ENCODE assay signal across 18 cellular contexts in the genomic region with DNA sequence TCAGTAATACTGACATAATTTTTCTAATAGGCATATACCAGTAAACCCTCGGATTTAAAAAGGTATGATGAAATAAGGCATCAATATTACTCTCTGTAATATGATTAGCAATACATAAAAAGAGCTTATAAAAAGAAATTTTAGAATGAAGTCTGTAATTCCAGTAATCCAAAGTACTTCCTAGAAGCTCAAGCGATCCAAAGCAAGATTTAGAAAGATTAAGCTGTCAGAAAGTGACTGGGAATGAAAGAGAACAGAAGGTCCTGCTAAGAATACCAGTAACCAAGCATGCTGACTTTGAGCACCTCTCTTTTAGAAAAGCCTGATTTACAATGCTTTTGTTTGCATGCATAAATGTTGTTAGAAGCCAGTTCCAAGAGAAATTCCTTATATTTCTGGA.
"Had no signal": no experiment of that assay in that cellular context is flagged by ENCODE, and none has a peak within 500 bp of the region (broad histone marks: within the 10 kb centered on the region; RNA-seq: fewer than 3 reads in every experiment).

No MANE protein-coding gene starts in this region.

- H3K4me1 ChIP-seq: heart left ventricle, left lung, pancreas, right lobe of liver, testis had no signal

- ATAC-seq: activated naive CD4-positive, alpha-beta T cell treated with anti-CD3 and anti-CD28 coated beads, Interleukin-2, amount 50 U/mL, for 72 hours; gastroesophageal sphincter; heart left ventricle; left lung; naive thymus-derived CD8-positive, alpha-beta T cell; pancreas; right lobe of liver; stimulated activated naive CD8-positive, alpha-beta T cell treated with anti-CD3 and anti-CD28 coated beads, Interleukin-15, amount 100 ng/mL, for 72 hours had no signal

- H3K27me3 ChIP-seq: dorsolateral prefrontal cortex, gastroesophageal sphincter, heart left ventricle, left lung, pancreas, right lobe of liver, testis had no signal

- H3K4me3 ChIP-seq: dorsolateral prefrontal cortex, gastroesophageal sphincter, heart left ventricle, left lung, pancreas, right lobe of liver, testis had no signal

- DNase-seq: activated CD4-positive, CD25-positive, alpha-beta regulatory T cell treated with anti-CD3 and anti-CD28 coated beads, Interleukin-2, amount 50 U/mL, for 72 hours; activated gamma-delta T cell treated with Interleukin-2 at 50 U/mL for 16 hours; amniotic stem cell; dorsolateral prefrontal cortex; heart left ventricle; kidney; left lung; naive thymus-derived CD8-positive, alpha-beta T cell; pancreas; right lobe of liver; small intestine; stimulated activated CD4-positive, alpha-beta T cell treated with anti-CD3 and anti-CD28 coated beads, Interleukin-4, amount 100 ng/mL, for 1 hour; stimulated activated naive CD8-positive, alpha-beta T cell treated with anti-CD3 and anti-CD28 coated beads, Interleukin-15, amount 100 ng/mL, for 72 hours; T-helper 2 cell; testis had no signal

- H3K36me3 ChIP-seq: gastroesophageal sphincter, heart left ventricle, left lung, pancreas, right lobe of liver had no signal

- H3K27ac ChIP-seq: dorsolateral prefrontal cortex, gastroesophageal sphincter, heart left ventricle, left lung, pancreas, right lobe of liver, testis, VCaP had no signal

- H3K9me3 ChIP-seq: gastroesophageal sphincter, heart left ventricle, left lung, pancreas, right lobe of liver, testis had no signal
